13 cellular contexts compared by ENCODE assay signal in the genomic region with DNA sequence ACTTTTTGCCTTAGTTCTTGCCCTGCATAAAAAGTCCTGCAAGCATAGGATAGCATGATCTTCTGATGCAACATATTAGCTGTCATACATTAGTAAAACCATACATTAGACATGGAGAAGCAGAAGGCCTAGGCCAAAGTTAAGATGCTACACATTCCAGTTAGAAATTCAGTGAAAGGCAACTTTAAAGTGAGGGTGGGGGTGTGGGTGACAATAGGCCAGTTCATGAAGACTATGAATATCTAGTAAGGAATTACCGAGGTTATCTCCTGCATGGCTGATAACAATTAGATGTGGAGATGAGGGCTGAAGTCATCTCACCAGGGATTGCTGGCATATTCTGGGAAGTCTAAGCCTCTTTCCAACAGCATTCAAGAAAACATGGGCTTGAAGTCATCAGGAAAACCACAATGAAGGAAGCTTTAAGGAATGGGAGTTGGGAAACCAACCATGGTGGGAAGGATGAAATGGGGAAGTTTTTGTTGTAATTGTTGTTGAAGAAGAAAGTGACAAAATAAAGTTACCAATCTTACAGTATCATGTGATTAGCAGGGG.
DNase-seq lines count a peak whose midpoint lies in the region; TF ChIP-seq lines count a peak whose summit lies in the region.
"Had no signal": no experiment of that assay in that cellular context is flagged by ENCODE, and none has a peak within 500 bp of the region (broad histone marks: within the 10 kb centered on the region; RNA-seq: fewer than 3 reads in every experiment).

No MANE protein-coding gene starts in this region.

- H3K9ac ChIP-seq in skeletal muscle tissue (ENCODE audit: low read depth in 1 of 3, low read length in 3 of 3) (peak overlapping the region in 1 of 3 donors; percentile 3), colonic mucosa (ENCODE audit: low read depth in 2 of 2, low read length in 2 of 2) (no peak overlapping the region)

- H3K9me3 ChIP-seq in Caco-2 (no peaks in the 10 kb centered on the region), skeletal muscle tissue (ENCODE audit: control insufficient read depth in 3 of 3, low read length in 3 of 3) (no peaks in the 10 kb centered on the region), colonic mucosa (no peaks in the 10 kb centered on the region)

- H3K27me3 Mint-ChIP-seq in Caco-2 (ENCODE audit: insufficient read depth, unreplicated experiment), result no peaks in the 10 kb centered on the region

- H3K27ac ChIP-seq in skeletal muscle tissue (ENCODE audit: low read depth, low read length) (peak overlapping the region; percentile 50), colonic mucosa (no peak overlapping the region)
- H3K27ac ChIP-seq: SK-N-MC had no signal

- intact Hi-C loops in Caco-2 (cut with micrococcal nuclease; ENCODE audit: unreplicated experiment), result loop anchor here (1.0 to 2.0 kb wide), 3 partner anchors 35 to 81 kb away; no protein-coding TSS in a partner anchor
- intact Hi-C loops in colonic mucosa (cut with DNase I), result no loop called here

- no peak for TF ChIP-seq CTCF in Caco-2 (IDR thresholded peaks at IDR 0.05; ENCODE audit: insufficient read depth in 1 of 2, low read depth in 1 of 2, low read length in 1 of 2, severe bottlenecking in 1 of 2, unreplicated experiment in 1 of 2)
- no peak for TF ChIP-seq CTCF in colonic mucosa (IDR thresholded peaks at IDR 0.05)

- peaks cover 74% of the 10 kb centered on the region for H3K4me1 Mint-ChIP-seq in Caco-2 (ENCODE audit: low read depth, unreplicated experiment)

- H3K27me3 ChIP-seq in Caco-2 (replicated peaks; ENCODE audit: control insufficient read depth, insufficient read depth, low read length), result no peaks in the 10 kb centered on the region
- H3K27me3 ChIP-seq in skeletal muscle tissue (ENCODE audit: control insufficient read depth in 3 of 3, insufficient read depth in 3 of 3, low read length in 3 of 3), result no peaks in the 10 kb centered on the region
- H3K27me3 ChIP-seq in colonic mucosa, result no peaks in the 10 kb centered on the region

- no TSS peak for BruUV-seq in Caco-2 (replicated peaks; lab: Mats Ljungman, UMichigan)

- H3K4me3 ChIP-seq in Caco-2 (ENCODE audit: low read depth, low read length) (no peak overlapping the region), skeletal muscle tissue (ENCODE audit: low read length in 3 of 3) (no peak overlapping the region), colonic mucosa (no peak overlapping the region)
- H3K4me3 ChIP-seq: SK-N-MC had no signal

- POLR2A ChIA-PET in Caco-2 (lab: Charles Lee), result interaction anchor here (2.3 kb wide), 1 partner anchor 81 kb away, joined by 7 read pairs; no protein-coding TSS in a partner anchor

- H3K4me3 Mint-ChIP-seq in Caco-2 (ENCODE audit: unreplicated experiment), result peak overlapping the region; percentile 42

- DNase-seq in Caco-2 (no peak), RPMI7951 (ENCODE audit: low read depth) (peak; percentile 6), glomerular visceral epithelial cell (ENCODE audit: extremely low spot score) (peak; percentile 42), colonic mucosa (no peak), mucosa of gallbladder (ENCODE audit: low spot score) (no peak), inferior parietal cortex (ENCODE audit: extremely low spot score) (no peak)
- DNase-seq: activated CD4-positive, alpha-beta T cell treated with anti-CD3 and anti-CD28 coated beads for 1 hour; NCI-H1436 treated with DMSO at 0.1 percent for 48 hours; NCI-H774; stimulated activated CD8-positive, alpha-beta memory T cell treated with anti-CD3 and anti-CD28 coated beads, Interleukin-4, amount 100 ng/mL, for 48 hours had no signal

- H3K9me3 Mint-ChIP-seq in Caco-2 (ENCODE audit: unreplicated experiment), result no peaks in the 10 kb centered on the region
- H3K9me3 Mint-ChIP-seq: activated naive CD4-positive, alpha-beta T cell treated with anti-CD3 and anti-CD28 coated beads, Interleukin-2, amount 50 U/mL, for 72 hours had no signal

- H3K4me1 ChIP-seq in Caco-2, result peaks cover 90% of the 10 kb centered on the region
- peaks cover 0 to 9% (median 0%) of the 10 kb centered on the region in 3 donors for H3K4me1 ChIP-seq in skeletal muscle tissue (ENCODE audit: control insufficient read depth in 3 of 3, insufficient read depth in 3 of 3, low read length in 3 of 3)
- H3K4me1 ChIP-seq in colonic mucosa, result peaks cover 5% of the 10 kb centered on the region

- H3K27ac Mint-ChIP-seq in Caco-2 (ENCODE audit: unreplicated experiment), result peak overlapping the region; percentile 81

- CTCF ChIA-PET in Caco-2 (lab: Charles Lee), result no interaction called here

- H3K36me3 Mint-ChIP-seq in Caco-2 (ENCODE audit: insufficient read depth, unreplicated experiment), result peaks cover 24% of the 10 kb centered on the region

- H3K36me3 ChIP-seq in Caco-2 (ENCODE audit: control insufficient read depth, insufficient read depth, low read length) (no peaks in the 10 kb centered on the region; the same call in 1 of the 2 replicates), skeletal muscle tissue (ENCODE audit: control insufficient read depth in 3 of 3, insufficient read depth in 3 of 3, low read length in 3 of 3) (no peaks in the 10 kb centered on the region), colonic mucosa (no peaks in the 10 kb centered on the region)

Comparison
In these comparisons a context has a peak if more than half of its experiments do, and no peak if none do; other contexts are left out.
1. DNase-seq: peak in RPMI7951 (single experiment) and glomerular visceral epithelial cell (single experiment); none in Caco-2 (0 of 2), colonic mucosa (single experiment), mucosa of gallbladder (single experiment) and inferior parietal cortex (single experiment).